In genomic region chr7:120079022-120079421, GRCh38 we compare ENCODE assay signal across 27 cellular contexts.
"Had no signal": no experiment of that assay in that cellular context is flagged by ENCODE, and none has a peak within 500 bp of the region (broad histone marks: within the 10 kb centered on the region; RNA-seq: fewer than 3 reads in every experiment).

No MANE protein-coding gene starts in this region.

- H3K36me3 ChIP-seq: adrenal gland, breast epithelium, SJSA1 had no signal

- H3K9me3 ChIP-seq: adrenal gland, breast epithelium, SJSA1 had no signal

- H3K9me3 Mint-ChIP-seq: activated CD4-positive, alpha-beta T cell treated with anti-CD3 and anti-CD28 coated beads, Interleukin-2, amount 10 ng/mL, durations not matched to agents 7 days and 5 days had no signal

- H3K4me3 Mint-ChIP-seq: activated CD4-positive, alpha-beta memory T cell treated with anti-CD3 and anti-CD28 coated beads for 36 hours; activated CD4-positive, alpha-beta T cell treated with anti-CD3 and anti-CD28 coated beads, Interleukin-2, amount 10 ng/mL, durations not matched to agents 7 days and 5 days; activated naive CD4-positive, alpha-beta T cell treated with anti-CD3 and anti-CD28 coated beads, Interleukin-2, amount 10 ng/mL, durations not matched to agents 7 days and 5 days; activated naive CD8-positive, alpha-beta T cell treated with anti-CD3 and anti-CD28 coated beads, Interleukin-2, amount 10 ng/mL, durations not matched to agents 7 days and 5 days; activated T-cell treated with anti-CD3 and anti-CD28 coated beads, Interleukin-2, amount 50 U/mL, for 4 hours; activated T-helper 17 cell treated with anti-CD3 and anti-CD28 coated beads, Interleukin-2, amount 50 U/mL, for 72 hours; T-helper 1 cell treated with Interleukin-12 subunit alpha and Interleukin-12 subunit beta and Interleukin-4 antibody, amounts not matched to agents 30 μg/mL and 1 μg/mL, for 36 hours had no signal

- ATAC-seq: activated T-cell treated with anti-CD3 and anti-CD28 coated beads, Interleukin-2, amount 50 U/mL, for 4 hours; activated T-helper 17 cell treated with anti-CD3 and anti-CD28 coated beads, Interleukin-2, amount 50 U/mL, for 72 hours had no signal

- H3K27ac ChIP-seq: adrenal gland, breast epithelium, SJSA1 had no signal

- DNase-seq: activated CD4-positive, alpha-beta memory T cell treated with anti-CD3 and anti-CD28 coated beads for 36 hours; activated CD4-positive, alpha-beta T cell treated with anti-CD3 and anti-CD28 coated beads, Interleukin-2, amount 10 ng/mL, durations not matched to agents 7 days and 5 days; activated CD4-positive, CD25-positive, alpha-beta regulatory T cell; activated CD8-positive, alpha-beta memory T cell treated with anti-CD3 and anti-CD28 coated beads for 24 hours; activated gamma-delta T cell; activated naive CD4-positive, alpha-beta T cell treated with anti-CD3 and anti-CD28 coated beads, Interleukin-2, amount 10 ng/mL, durations not matched to agents 7 days and 5 days; activated naive CD8-positive, alpha-beta T cell treated with anti-CD3 and anti-CD28 coated beads, Interleukin-2, amount 10 ng/mL, durations not matched to agents 7 days and 5 days; activated T-cell treated with anti-CD3 and anti-CD28 coated beads, Interleukin-2, amount 50 U/mL, for 4 hours; adrenal gland; anterior cingulate cortex; caudate nucleus; KG1; MV-4-11; NCI-H1092 treated with DMSO at 0.1 percent for 48 hours; NCI-H1417 treated with DMSO at 0.1 percent for 48 hours; NCI-H1694; NCI-H2029; NCI-H2107; NCI-H446; NCI-H524 treated with DMSO at 0.1 percent for 48 hours; NCI-H748 treated with DMSO at 0.1 percent for 48 hours; SHP77; T-helper 9 cell had no signal

- H3K4me1 ChIP-seq: adrenal gland, breast epithelium, SJSA1 had no signal

- H3K27me3 Mint-ChIP-seq: activated CD4-positive, alpha-beta memory T cell treated with anti-CD3 and anti-CD28 coated beads for 36 hours; activated CD4-positive, alpha-beta T cell treated with anti-CD3 and anti-CD28 coated beads, Interleukin-2, amount 10 ng/mL, durations not matched to agents 7 days and 5 days; activated naive CD4-positive, alpha-beta T cell treated with anti-CD3 and anti-CD28 coated beads, Interleukin-2, amount 10 ng/mL, durations not matched to agents 7 days and 5 days; activated naive CD8-positive, alpha-beta T cell treated with anti-CD3 and anti-CD28 coated beads, Interleukin-2, amount 10 ng/mL, durations not matched to agents 7 days and 5 days; activated T-helper 17 cell treated with anti-CD3 and anti-CD28 coated beads, Interleukin-2, amount 50 U/mL, for 72 hours had no signal

- H3K4me1 Mint-ChIP-seq: activated CD4-positive, alpha-beta T cell treated with anti-CD3 and anti-CD28 coated beads, Interleukin-2, amount 10 ng/mL, durations not matched to agents 7 days and 5 days; activated naive CD4-positive, alpha-beta T cell treated with anti-CD3 and anti-CD28 coated beads, Interleukin-2, amount 10 ng/mL, durations not matched to agents 7 days and 5 days; activated naive CD8-positive, alpha-beta T cell treated with anti-CD3 and anti-CD28 coated beads, Interleukin-2, amount 10 ng/mL, durations not matched to agents 7 days and 5 days; activated T-helper 17 cell treated with anti-CD3 and anti-CD28 coated beads, Interleukin-2, amount 50 U/mL, for 72 hours had no signal

- H3K27ac Mint-ChIP-seq: activated CD4-positive, alpha-beta memory T cell treated with anti-CD3 and anti-CD28 coated beads for 36 hours; activated CD4-positive, alpha-beta T cell treated with anti-CD3 and anti-CD28 coated beads, Interleukin-2, amount 10 ng/mL, durations not matched to agents 7 days and 5 days; activated naive CD4-positive, alpha-beta T cell treated with anti-CD3 and anti-CD28 coated beads, Interleukin-2, amount 10 ng/mL, durations not matched to agents 7 days and 5 days; activated naive CD8-positive, alpha-beta T cell treated with anti-CD3 and anti-CD28 coated beads, Interleukin-2, amount 10 ng/mL, durations not matched to agents 7 days and 5 days; activated T-helper 17 cell treated with anti-CD3 and anti-CD28 coated beads, Interleukin-2, amount 50 U/mL, for 72 hours; T-helper 1 cell treated with Interleukin-12 subunit alpha and Interleukin-12 subunit beta and Interleukin-4 antibody, amounts not matched to agents 30 μg/mL and 1 μg/mL, for 36 hours had no signal

- H3K4me3 ChIP-seq: adrenal gland, breast epithelium, SJSA1 had no signal

- H3K27me3 ChIP-seq: SJSA1 had no signal

- H3K36me3 Mint-ChIP-seq: activated CD4-positive, alpha-beta memory T cell treated with anti-CD3 and anti-CD28 coated beads for 36 hours; activated naive CD4-positive, alpha-beta T cell treated with anti-CD3 and anti-CD28 coated beads, Interleukin-2, amount 10 ng/mL, durations not matched to agents 7 days and 5 days; activated naive CD8-positive, alpha-beta T cell treated with anti-CD3 and anti-CD28 coated beads, Interleukin-2, amount 10 ng/mL, durations not matched to agents 7 days and 5 days had no signal
